In the genomic region with DNA sequence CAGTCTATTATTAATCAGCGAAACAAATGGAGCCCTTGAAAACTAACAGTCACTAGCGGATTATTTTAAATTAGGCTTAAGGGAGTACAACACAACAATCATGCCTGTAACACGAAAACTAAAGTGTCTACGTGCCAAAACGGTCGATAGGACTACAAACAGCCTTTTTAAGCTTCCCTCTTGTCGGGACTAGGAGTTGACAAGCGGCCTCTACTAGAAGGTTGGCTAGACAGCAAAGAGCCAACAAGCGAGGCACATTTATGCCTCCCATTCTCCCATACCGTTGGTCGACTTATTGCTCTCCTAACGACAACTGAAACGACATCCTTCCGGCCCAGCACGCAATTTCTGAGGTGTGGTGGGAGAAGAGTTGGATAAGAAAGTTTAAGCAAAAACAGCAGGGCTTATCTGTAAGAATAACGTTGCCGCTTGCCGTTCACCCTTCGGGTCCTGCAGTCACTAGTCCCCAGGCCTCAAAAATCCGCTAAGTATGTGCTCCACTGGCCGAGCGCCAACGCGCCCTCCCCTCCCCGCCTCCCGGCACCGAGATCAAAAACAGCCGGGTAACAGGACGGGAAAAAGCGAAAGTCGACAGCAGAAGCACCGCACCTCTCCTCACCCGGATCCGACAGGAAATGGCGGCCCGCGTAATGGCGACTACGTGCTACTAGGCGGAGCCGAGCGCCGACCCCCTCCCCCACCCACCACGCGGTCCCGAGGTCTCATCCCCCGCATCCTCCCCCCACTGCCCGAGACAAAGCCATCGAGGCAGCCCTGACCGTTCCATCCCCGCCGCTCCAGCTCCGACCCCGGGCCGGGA, we compare ENCODE assay signal across 8 cellular contexts. TPM values are rescaled to one million over a fixed set of nuclear protein-coding genes. Genes with fewer than 3 reads are reported as not detected.
A peak's percentile ranks its signal among the peaks of the same experiment; 100 is the strongest.
DNase-seq lines count a peak whose midpoint lies in the region; ATAC-seq and TF ChIP-seq lines count a peak whose summit lies in the region.

No MANE protein-coding gene starts in this region.

- H3K4me3 ChIP-seq in GM12865 (ENCODE audit: low read depth, low read length): peak overlapping the region; percentile 84
- peak overlapping the region; percentile 69 to 99 (median 93) for H3K4me3 ChIP-seq in dorsolateral prefrontal cortex
- peak overlapping the region; percentile 86 for H3K4me3 ChIP-seq in lower leg skin (ENCODE audit: low read depth, poor library complexity, severe bottlenecking)

- peak overlapping the region; percentile 94 to 100 (median 99) for H3K27ac ChIP-seq in dorsolateral prefrontal cortex

- 1% methylated on average over 29 to 35 of the region's 55 CpGs for WGBS in lower leg skin, 2 donors

- intact Hi-C loops in dorsolateral prefrontal cortex (cut with DNase I) (loop anchor here in 1 of 2 donors (2.0 kb wide), 1 partner anchor 22 kb away; a partner anchor contains a TSS), lower leg skin (cut with DNase I; ENCODE audit: low total_unique reads) (no loop called here)

- H3K27me3 ChIP-seq in dorsolateral prefrontal cortex: no peaks in the 10 kb centered on the region

- no peak for TF ChIP-seq CTCF in GM12865 (IDR thresholded peaks at IDR 0.05; ENCODE audit: insufficient read depth, low read depth, low read length, missing control alignments)
- TF ChIP-seq CTCF in dorsolateral prefrontal cortex (IDR thresholded peaks at IDR 0.05 in 54 of 56, conservative IDR thresholded peaks at IDR 0.05 in 2 of 56; ENCODE audit: low read depth in 1 of 56, partially characterized antibody in 56 of 56): no peak
- no peak for TF ChIP-seq CTCF in lower leg skin (IDR thresholded peaks at IDR 0.05)

- H3K4me3 Mint-ChIP-seq in activated CD4-positive, alpha-beta memory T cell treated with anti-CD3 and anti-CD28 coated beads, Interleukin-2, amount 10 ng/mL, durations not matched to agents 7 days and 5 days: peak overlapping the region; percentile 97

- DNase-seq in GM12865 (ENCODE audit: low read depth) (peak; percentile 93), NCI-H510A (lab: John Stamatoyannopoulos, UW) (peak; percentile 75), dorsolateral prefrontal cortex (peak; percentile 67 to 90 (median 82)), lower leg skin (ENCODE audit: low spot score in 2 of 2) (peak; percentile 76 to 96)
- DNase-seq in activated CD4-positive, alpha-beta memory T cell treated with anti-CD3 and anti-CD28 coated beads, Interleukin-2, amount 10 ng/mL, durations not matched to agents 7 days and 5 days: peak; percentile 91
- peak; percentile 86 for DNase-seq in stimulated activated CD4-positive, alpha-beta T cell treated with anti-CD3 and anti-CD28 coated beads, Interleukin-4, amount 100 ng/mL, for 1 hour

- POLR2A ChIA-PET in activated CD4-positive, alpha-beta memory T cell treated with anti-CD3 and anti-CD28 coated beads, Interleukin-2, amount 10 ng/mL, durations not matched to agents 7 days and 5 days (lab: Charles Lee): interaction anchor here (0.7 to 4.5 kb wide), 26 partner anchors 8 to 1762 kb away, joined by 3 to 64 read pairs (median 5); a partner anchor contains a TSS

- peaks cover 60% of the 10 kb centered on the region for H3K4me1 Mint-ChIP-seq in activated CD4-positive, alpha-beta memory T cell treated with anti-CD3 and anti-CD28 coated beads, Interleukin-2, amount 10 ng/mL, durations not matched to agents 7 days and 5 days

- H3K9me3 Mint-ChIP-seq in activated CD4-positive, alpha-beta memory T cell treated with anti-CD3 and anti-CD28 coated beads, Interleukin-2, amount 10 ng/mL, durations not matched to agents 7 days and 5 days: no peaks in the 10 kb centered on the region

- no peaks in the 10 kb centered on the region for H3K27me3 Mint-ChIP-seq in activated CD4-positive, alpha-beta memory T cell treated with anti-CD3 and anti-CD28 coated beads, Interleukin-2, amount 10 ng/mL, durations not matched to agents 7 days and 5 days

- peaks cover 68% of the 10 kb centered on the region for H3K36me3 Mint-ChIP-seq in activated CD4-positive, alpha-beta memory T cell treated with anti-CD3 and anti-CD28 coated beads, Interleukin-2, amount 10 ng/mL, durations not matched to agents 7 days and 5 days (ENCODE audit: low read depth)

- TF ChIP-seq POLR2A in lower leg skin (IDR thresholded peaks at IDR 0.05): no peak

- H3K27ac Mint-ChIP-seq in activated CD4-positive, alpha-beta memory T cell treated with anti-CD3 and anti-CD28 coated beads, Interleukin-2, amount 10 ng/mL, durations not matched to agents 7 days and 5 days: peak overlapping the region; percentile 96

- CTCF ChIA-PET in activated CD4-positive, alpha-beta memory T cell treated with anti-CD3 and anti-CD28 coated beads, Interleukin-2, amount 10 ng/mL, durations not matched to agents 7 days and 5 days (lab: Charles Lee): interaction anchor here (0.9 to 2.7 kb wide), 5 partner anchors 23 to 194 kb away, joined by 3 to 12 read pairs (median 3); a partner anchor contains a TSS

- ATAC-seq in HG03066 (IDR thresholded peaks at IDR 0.05; ENCODE audit: low read depth, unreplicated experiment): peak; percentile 19
- no peak for ATAC-seq in HG03457 (IDR thresholded peaks at IDR 0.05; ENCODE audit: unreplicated experiment)

RNA-seq across cellular contexts. Expression of a gene that starts 0.8 kb away (rescaled TPM):
- 100 to 1,000 TPM; 614 to 616 TPM for total RNA-seq in activated CD4-positive, alpha-beta memory T cell treated with anti-CD3 and anti-CD28 coated beads, Interleukin-2, amount 10 ng/mL, durations not matched to agents 7 days and 5 days
- total RNA-seq in dorsolateral prefrontal cortex (100 to 1,000 TPM; 193 to 445 (median 361) TPM), lower leg skin (100 to 1,000 TPM; 398 to 493 (median 413) TPM)

RNA-seq across cellular contexts. Expression of a gene that starts 1.4 kb away (rescaled TPM):
- total RNA-seq in activated CD4-positive, alpha-beta memory T cell treated with anti-CD3 and anti-CD28 coated beads, Interleukin-2, amount 10 ng/mL, durations not matched to agents 7 days and 5 days: 10 to 100 TPM; 22.1 to 22.4 TPM
- total RNA-seq in dorsolateral prefrontal cortex (10 to 100 TPM in 36 of 120 experiments, 1 to 10 TPM in 84; 5.5 to 13.7 (median 9.1) TPM), lower leg skin (1 to 10 TPM; 3.5 to 5.5 (median 3.9) TPM)

RNA-seq across cellular contexts. Expression of a gene that starts 58.0 kb away (rescaled TPM):
- 1 to 10 TPM; 2.3 TPM for total RNA-seq in activated CD4-positive, alpha-beta memory T cell treated with anti-CD3 and anti-CD28 coated beads, Interleukin-2, amount 10 ng/mL, durations not matched to agents 7 days and 5 days
- total RNA-seq in dorsolateral prefrontal cortex (10 to 100 TPM in 111 of 120 experiments, 1 to 10 TPM in 9; 6.9 to 17.8 (median 12.2) TPM), lower leg skin (1 to 10 TPM; 3.4 to 6.3 (median 5.4) TPM)
